ENCODE assay signal across 26 cellular contexts in genomic region chr1:162364498-162364897, GRCh38. TPM values are rescaled to one million over a fixed set of nuclear protein-coding genes. Genes with fewer than 3 reads are reported as not detected.
"Had no signal": no experiment of that assay in that cellular context is flagged by ENCODE, and none has a peak within 500 bp of the region (broad histone marks: within the 10 kb centered on the region; RNA-seq: fewer than 3 reads in every experiment).

No MANE protein-coding gene starts in this region.

- H3K27me3 ChIP-seq: cardiac muscle cell, MG63, Peyer's patch had no signal

- H3K36me3 Mint-ChIP-seq: activated naive CD4-positive, alpha-beta T cell treated with anti-CD3 and anti-CD28 coated beads, Interleukin-2, amount 10 ng/mL, durations not matched to agents 7 days and 5 days; activated naive CD8-positive, alpha-beta T cell treated with anti-CD3 and anti-CD28 coated beads for 36 hours had no signal

- DNase-seq: activated B cell treated with CpG ODN at 0.5 μM for 24 hours; activated CD4-positive, alpha-beta T cell treated with anti-CD3 and anti-CD28 coated beads for 1 hour; activated CD4-positive, alpha-beta T cell treated with anti-CD3 and anti-CD28 coated beads, Interleukin-2, amount 10 ng/mL, durations not matched to agents 24 days and 14 days; activated CD4-positive, alpha-beta T cell treated with anti-CD3 and anti-CD28 coated beads, Interleukin-2, amount 50 U/mL, for 48 hours; activated CD8-positive, alpha-beta memory T cell treated with anti-CD3 and anti-CD28 coated beads for 24 hours; activated gamma-delta T cell treated with Interleukin-2 at 50 U/mL for 16 hours; activated naive CD4-positive, alpha-beta T cell treated with anti-CD3 and anti-CD28 coated beads, Interleukin-2, amount 10 ng/mL, durations not matched to agents 7 days and 5 days; activated naive CD8-positive, alpha-beta T cell treated with anti-CD3 and anti-CD28 coated beads for 36 hours; activated T-cell treated with anti-CD3 and anti-CD28 coated beads, Interleukin-2, amount 50 U/mL, for 72 hours; anterior cingulate cortex; Kasumi-1; KBM-7; MG63; NCI-H1105; NCI-H1436; NCI-H187; NCI-H2081; NCI-H510A treated with DMSO at 0.1 percent for 48 hours; Peyer's patch; SHP77 treated with DMSO at 0.1 percent for 48 hours; T-helper 17 cell; T-helper 9 cell had no signal

- H3K27ac ChIP-seq: cardiac muscle cell had no signal

- H3K4me1 Mint-ChIP-seq: activated CD4-positive, alpha-beta T cell treated with anti-CD3 and anti-CD28 coated beads, Interleukin-2, amount 10 ng/mL, durations not matched to agents 24 days and 14 days; activated naive CD4-positive, alpha-beta T cell treated with anti-CD3 and anti-CD28 coated beads, Interleukin-2, amount 10 ng/mL, durations not matched to agents 7 days and 5 days; activated naive CD8-positive, alpha-beta T cell treated with anti-CD3 and anti-CD28 coated beads for 36 hours had no signal

- H3K27ac Mint-ChIP-seq: activated B cell treated with CpG ODN at 0.5 μM for 24 hours; activated CD4-positive, alpha-beta T cell treated with anti-CD3 and anti-CD28 coated beads, Interleukin-2, amount 10 ng/mL, durations not matched to agents 24 days and 14 days; activated naive CD4-positive, alpha-beta T cell treated with anti-CD3 and anti-CD28 coated beads, Interleukin-2, amount 10 ng/mL, durations not matched to agents 7 days and 5 days; activated naive CD8-positive, alpha-beta T cell treated with anti-CD3 and anti-CD28 coated beads for 36 hours; activated T-cell treated with anti-CD3 and anti-CD28 coated beads, Interleukin-2, amount 50 U/mL, for 72 hours; activated T-helper 2 cell treated with anti-CD3 and anti-CD28 coated beads, Interferon-gamma antibody, Interleukin-2, Interleukin-4, amounts not matched to agents 10 μg/mL and 5 μg/mL and 100 μg/mL, durations not matched to agents 14 hours and 24 hours and 36 hours; T-helper 17 cell had no signal

- H3K9me3 ChIP-seq: MG63, Peyer's patch had no signal

- H3K9me3 Mint-ChIP-seq: activated B cell treated with CpG ODN at 0.5 μM for 24 hours; activated CD4-positive, alpha-beta T cell treated with anti-CD3 and anti-CD28 coated beads, Interleukin-2, amount 10 ng/mL, durations not matched to agents 24 days and 14 days; activated naive CD4-positive, alpha-beta T cell treated with anti-CD3 and anti-CD28 coated beads, Interleukin-2, amount 10 ng/mL, durations not matched to agents 7 days and 5 days; activated naive CD8-positive, alpha-beta T cell treated with anti-CD3 and anti-CD28 coated beads for 36 hours; activated T-cell treated with anti-CD3 and anti-CD28 coated beads, Interleukin-2, amount 50 U/mL, for 72 hours; activated T-helper 2 cell treated with anti-CD3 and anti-CD28 coated beads, Interferon-gamma antibody, Interleukin-2, Interleukin-4, amounts not matched to agents 10 μg/mL and 5 μg/mL and 100 μg/mL, durations not matched to agents 14 hours and 24 hours and 36 hours; brain had no signal

- H3K4me3 Mint-ChIP-seq: activated B cell treated with CpG ODN at 0.5 μM for 24 hours; activated CD4-positive, alpha-beta T cell treated with anti-CD3 and anti-CD28 coated beads, Interleukin-2, amount 10 ng/mL, durations not matched to agents 24 days and 14 days; activated naive CD4-positive, alpha-beta T cell treated with anti-CD3 and anti-CD28 coated beads, Interleukin-2, amount 10 ng/mL, durations not matched to agents 7 days and 5 days; activated naive CD8-positive, alpha-beta T cell treated with anti-CD3 and anti-CD28 coated beads for 36 hours; activated T-cell treated with anti-CD3 and anti-CD28 coated beads, Interleukin-2, amount 50 U/mL, for 72 hours; brain; T-helper 17 cell had no signal

- H3K4me3 ChIP-seq: cardiac muscle cell, MG63, Peyer's patch had no signal

- H3K36me3 ChIP-seq: MG63, Peyer's patch had no signal

- H3K27me3 Mint-ChIP-seq: activated CD4-positive, alpha-beta T cell treated with anti-CD3 and anti-CD28 coated beads, Interleukin-2, amount 10 ng/mL, durations not matched to agents 24 days and 14 days; activated naive CD8-positive, alpha-beta T cell treated with anti-CD3 and anti-CD28 coated beads for 36 hours; brain had no signal

RNA-seq across cellular contexts. Expression of gene SPATA46, which starts 12.2 kb away (rescaled TPM):
- total RNA-seq: activated B cell treated with CpG ODN at 0.5 μM for 24 hours; activated CD4-positive, alpha-beta T cell treated with anti-CD3 and anti-CD28 coated beads, Interleukin-2, amount 10 ng/mL, durations not matched to agents 24 days and 14 days; activated naive CD8-positive, alpha-beta T cell treated with anti-CD3 and anti-CD28 coated beads for 36 hours; activated T-cell treated with anti-CD3 and anti-CD28 coated beads, Interleukin-2, amount 50 U/mL, for 72 hours; activated T-helper 2 cell treated with anti-CD3 and anti-CD28 coated beads, Interferon-gamma antibody, Interleukin-2, Interleukin-4, amounts not matched to agents 10 μg/mL and 5 μg/mL and 100 μg/mL, durations not matched to agents 14 hours and 24 hours and 36 hours; cardiac muscle cell; Peyer's patch; T-helper 17 cell had no signal
- polyA plus RNA-seq: adipose tissue, cardiac muscle cell had no signal

RNA-seq across cellular contexts. Expression of gene C1orf226, which starts 17.0 kb away (rescaled TPM):
- total RNA-seq: activated B cell treated with CpG ODN at 0.5 μM for 24 hours; activated CD4-positive, alpha-beta T cell treated with anti-CD3 and anti-CD28 coated beads, Interleukin-2, amount 10 ng/mL, durations not matched to agents 24 days and 14 days; T-helper 17 cell had no signal

RNA-seq across cellular contexts. Expression of gene SH2D1B, which starts 47.4 kb away (rescaled TPM):
- total RNA-seq: activated B cell treated with CpG ODN at 0.5 μM for 24 hours; activated CD4-positive, alpha-beta T cell treated with anti-CD3 and anti-CD28 coated beads, Interleukin-2, amount 10 ng/mL, durations not matched to agents 24 days and 14 days; activated naive CD8-positive, alpha-beta T cell treated with anti-CD3 and anti-CD28 coated beads for 36 hours had no signal
